ENCODE assay signal across 16 cellular contexts in the genomic region with DNA sequence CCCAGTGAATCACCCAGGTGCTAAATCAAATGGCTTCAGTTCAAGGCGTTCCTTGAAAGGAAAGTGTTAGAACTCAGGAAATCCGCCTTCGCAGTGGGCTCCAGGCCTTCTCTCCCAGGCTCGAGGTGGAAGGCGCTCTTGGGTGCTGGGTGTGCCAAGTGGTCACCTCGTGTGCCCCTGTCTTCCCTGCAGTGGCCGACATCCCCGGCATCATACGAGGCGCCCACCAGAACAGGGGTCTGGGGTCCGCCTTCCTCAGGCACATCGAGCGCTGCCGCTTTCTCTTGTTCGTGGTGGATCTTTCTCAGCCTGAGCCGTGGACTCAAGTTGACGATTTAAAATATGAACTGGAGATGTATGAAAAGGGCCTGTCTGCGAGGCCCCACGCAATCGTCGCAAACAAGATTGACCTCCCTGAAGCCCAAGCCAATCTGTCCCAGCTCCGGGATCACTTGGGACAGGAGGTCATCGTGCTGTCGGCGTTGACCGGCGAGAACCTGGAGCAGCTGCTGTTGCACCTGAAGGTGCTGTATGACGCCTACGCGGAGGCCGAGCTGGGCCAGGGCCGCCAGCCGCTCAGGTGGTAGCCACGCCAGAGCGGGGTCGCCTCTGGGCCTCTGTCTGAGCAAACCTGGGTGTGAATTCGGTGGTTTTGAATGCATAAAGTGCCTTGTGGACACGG. TPM values are rescaled to one million over a fixed set of nuclear protein-coding genes. Genes with fewer than 3 reads are reported as not detected.
DNase-seq lines count a peak whose midpoint lies in the region; ATAC-seq and TF ChIP-seq lines count a peak whose summit lies in the region.
"Had no signal": no experiment of that assay in that cellular context is flagged by ENCODE, and none has a peak within 500 bp of the region (broad histone marks: within the 10 kb centered on the region; RNA-seq: fewer than 3 reads in every experiment).

No MANE protein-coding gene starts in this region.

- H3K27me3 ChIP-seq in DOHH2 (ENCODE audit: control insufficient read depth, low read length), result no peaks in the 10 kb centered on the region
- H3K27me3 ChIP-seq in SJCRH30, result no peaks in the 10 kb centered on the region
- H3K27me3 ChIP-seq in lower lobe of right lung (ENCODE audit: low read depth), result no peaks in the 10 kb centered on the region
- no peaks in the 10 kb centered on the region for H3K27me3 ChIP-seq in aorta (ENCODE audit: control insufficient read depth in 1 of 2, insufficient read depth in 2 of 2, low read length in 1 of 2)
- H3K27me3 ChIP-seq in testis, result no peaks in the 10 kb centered on the region

- peak overlapping the region; percentile 72 for H3K4me2 ChIP-seq in DOHH2 (ENCODE audit: low read length)
- H3K4me2 ChIP-seq: PC-9, SK-N-SH had no signal

- H3K4me1 ChIP-seq in DOHH2 (ENCODE audit: control insufficient read depth, low read length) (peaks cover 43% of the 10 kb centered on the region), SJCRH30 (peaks cover 45% of the 10 kb centered on the region), lower lobe of right lung (no peaks in the 10 kb centered on the region), aorta (ENCODE audit: control insufficient read depth in 1 of 2, insufficient read depth in 2 of 2, low read length in 2 of 2) (no peaks in the 10 kb centered on the region), testis (no peaks in the 10 kb centered on the region)

- 95% methylated on average over 38 of the region's 38 CpGs for WGBS in aorta, 2 donors
- WGBS in testis, 2 donors, result 91 to 93% methylated on average over 31 to 38 of the region's 38 CpGs

- no peak for TF ChIP-seq POLR2A in testis (IDR thresholded peaks at IDR 0.05)

- H4K20me1 ChIP-seq in DOHH2 (ENCODE audit: control insufficient read depth, insufficient read depth, low read depth, low read length), result no peaks in the 10 kb centered on the region; the same call in 1 of the 2 replicates

- peak overlapping the region; percentile 66 for H3K4me3 ChIP-seq in DOHH2 (ENCODE audit: low read length)
- H3K4me3 ChIP-seq in SJCRH30, result no peak overlapping the region
- H3K4me3 ChIP-seq in lower lobe of right lung, result no peak overlapping the region
- H3K4me3 ChIP-seq in aorta (ENCODE audit: low read length in 2 of 2), result no peak overlapping the region
- H3K4me3 ChIP-seq in testis, result no peak overlapping the region
- H3K4me3 ChIP-seq: GM23248, PC-9 had no signal

- H3K79me2 ChIP-seq in DOHH2 (ENCODE audit: control insufficient read depth, low read length), result peaks cover 6% of the 10 kb centered on the region

- 0 out of 2 replicates have a peak, but pooled peaks cover 13% of the 10 kb centered on the region for H3F3A ChIP-seq in DOHH2 (ENCODE audit: control insufficient read depth, insufficient read depth)

- no peaks in the 10 kb centered on the region for H3K9me3 ChIP-seq in DOHH2 (ENCODE audit: control insufficient read depth, insufficient read depth, low read length)
- no peaks in the 10 kb centered on the region for H3K9me3 ChIP-seq in SJCRH30 (replicated peaks)
- no peaks in the 10 kb centered on the region for H3K9me3 ChIP-seq in lower lobe of right lung
- H3K9me3 ChIP-seq in aorta (ENCODE audit: control insufficient read depth, low read length), result no peaks in the 10 kb centered on the region
- no peaks in the 10 kb centered on the region for H3K9me3 ChIP-seq in testis
- H3K9me3 ChIP-seq: SK-N-SH had no signal

- H3K9me2 ChIP-seq in DOHH2 (replicated peaks; ENCODE audit: control insufficient read depth, low read length), result no peaks in the 10 kb centered on the region
- H3K9me2 ChIP-seq: SK-N-SH had no signal

- DNase-seq in SJCRH30 (no peak), lower lobe of right lung (peak; percentile 44), aorta (peak; percentile 38 to 62), testis (no peak)
- no peak for DNase-seq in stimulated activated CD8-positive, alpha-beta memory T cell treated with anti-CD3 and anti-CD28 coated beads, Interleukin-4, amount 100 ng/mL, for 48 hours
- DNase-seq in activated T-cell treated with anti-CD3 and anti-CD28 coated beads, Interleukin-2, amount 50 U/mL, for 48 hours, result no peak
- DNase-seq: DND-41, GDM1, GM23248, HCEC 1CT, NCI-H2029 treated with DMSO at 0.1 percent for 48 hours, NCI-H446 treated with DMSO at 0.1 percent for 48 hours, NCI-H748 treated with DMSO at 0.1 percent for 48 hours, PC-9, SK-N-SH had no signal

- intact Hi-C loops in lower lobe of right lung (cut with DNase I) (no loop called here), aorta (cut with DNase I) (no loop called here), testis (cut with DNase I; ENCODE audit: low total_unique reads) (no loop called here)

- H3K27ac ChIP-seq in DOHH2 (ENCODE audit: low read depth, low read length) (peak overlapping the region; percentile 83), SJCRH30 (peak overlapping the region; percentile 97), lower lobe of right lung (no peak overlapping the region), aorta (ENCODE audit: low read depth in 1 of 2, low read length in 2 of 2) (no peak overlapping the region), testis (no peak overlapping the region)
- H3K27ac ChIP-seq: GM23248, PC-9 had no signal

- H3K36me3 ChIP-seq in DOHH2 (ENCODE audit: control insufficient read depth, low read length) (peaks cover 53% of the 10 kb centered on the region), SJCRH30 (peaks cover 43% of the 10 kb centered on the region), lower lobe of right lung (peaks cover 82% of the 10 kb centered on the region), aorta (ENCODE audit: control insufficient read depth in 1 of 2, insufficient read depth in 2 of 2, low read length in 1 of 2) (peaks cover 0 to 8% of the 10 kb centered on the region in 2 donors), testis (ENCODE audit: low read depth, missing control alignments) (no peaks in the 10 kb centered on the region)

- ATAC-seq in lower lobe of right lung, result no peak
- no peak for ATAC-seq in aorta (ENCODE audit: low FRiP score)

- no peak for TF ChIP-seq CTCF in DOHH2 (IDR thresholded peaks at IDR 0.05; ENCODE audit: low read depth, low read length, poor library complexity, severe bottlenecking)
- no peak for TF ChIP-seq CTCF in lower lobe of right lung (IDR thresholded peaks at IDR 0.05)
- no peak for TF ChIP-seq CTCF in testis (IDR thresholded peaks at IDR 0.05)

RNA-seq across cellular contexts. Expression of gene MTG2, which starts 17.8 kb away (rescaled TPM):
- total RNA-seq in SJCRH30 (2014; rRNA removed; shearing (Covaris generic)), result 63.8 and 66.2 TPM in 2 replicates
- total RNA-seq in lower lobe of right lung, result 27.1 TPM
- 10 to 100 TPM; 24.6 to 33.3 TPM for total RNA-seq in aorta
- 10 to 100 TPM in 1 of 2 donors, 1 to 10 TPM in 1; 5.3 to 55.3 TPM for polyA plus RNA-seq in aorta
- 10 to 100 TPM; 61.9 to 76.8 TPM for total RNA-seq in testis
- 53.3 TPM for polyA plus RNA-seq in testis (ENCODE audit: insufficient read depth, low read depth, low replicate concordance)

RNA-seq across cellular contexts. Expression of gene HRH3, which starts 19.4 kb away (rescaled TPM):
- total RNA-seq in SJCRH30 (2014; rRNA removed; shearing (Covaris generic)), result 0.15 TPM in 1 of 2 replicates, not detected in the other
- total RNA-seq in lower lobe of right lung (not detected), aorta (not detected), testis (1 to 10 TPM; 1.1 to 2.5 TPM)
- polyA plus RNA-seq in aorta (not detected), testis (ENCODE audit: insufficient read depth, low read depth, low replicate concordance) (0.67 TPM)
- total RNA-seq: GM23248, PC-9 had no signal
- polyA plus RNA-seq: GM23248 had no signal

RNA-seq across cellular contexts. Expression of gene OSBPL2, which starts 37.7 kb away (rescaled TPM):
- 36.7 and 40.2 TPM in 2 replicates for total RNA-seq in SJCRH30 (2014; rRNA removed; shearing (Covaris generic))
- total RNA-seq in lower lobe of right lung, result 56.0 TPM
- total RNA-seq in aorta, result 10 to 100 TPM; 58.0 to 71.3 TPM
- polyA plus RNA-seq in aorta, result 10 to 100 TPM; 16.2 to 27.8 TPM
- total RNA-seq in testis, result 10 to 100 TPM; 49.8 to 57.2 TPM
- 48.5 TPM for polyA plus RNA-seq in testis (ENCODE audit: insufficient read depth, low read depth, low replicate concordance)

RNA-seq across cellular contexts. Expression of gene SS18L1, which starts 57.1 kb away (rescaled TPM):
- 57.4 and 68.9 TPM in 2 replicates for total RNA-seq in SJCRH30 (2014; rRNA removed; shearing (Covaris generic))
- total RNA-seq in lower lobe of right lung, result 17.8 TPM
- total RNA-seq in aorta, result 10 to 100 TPM; 12.1 to 19.1 TPM
- polyA plus RNA-seq in aorta, result 10 to 100 TPM in 1 of 2 donors, 1 to 10 TPM in 1; 4.9 to 10.1 TPM
- total RNA-seq in testis, result 10 to 100 TPM; 54.6 to 69.5 TPM
- 16.2 TPM for polyA plus RNA-seq in testis (ENCODE audit: insufficient read depth, low read depth, low replicate concordance)

RNA-seq across cellular contexts. Expression of gene PSMA7, which starts 57.4 kb away (rescaled TPM):
- 755 and 774 TPM in 2 replicates for total RNA-seq in SJCRH30 (2014; rRNA removed; shearing (Covaris generic))
- total RNA-seq in lower lobe of right lung (223 TPM), aorta (100 to 1,000 TPM; 136 to 176 TPM), testis (100 to 1,000 TPM; 146 to 203 TPM)
- polyA plus RNA-seq in aorta (100 to 1,000 TPM; 235 to 259 TPM), testis (ENCODE audit: insufficient read depth, low read depth, low replicate concordance) (124 TPM)

Comparison
In these comparisons a context has a peak if more than half of its experiments do, and no peak if none do; other contexts are left out.
1. H3K27ac ChIP-seq: peak in DOHH2 (single experiment) and SJCRH30 (single experiment); none in lower lobe of right lung (single experiment), aorta (0 of 2) and testis (0 of 2).
2. DNase-seq: peak in lower lobe of right lung (single experiment) and aorta (2 of 2); none in SJCRH30 (0 of 2), stimulated activated CD8-positive, alpha-beta memory T cell treated with anti-CD3 and anti-CD28 coated beads, Interleukin-4, amount 100 ng/mL, for 48 hours (single experiment), testis (single experiment) and activated T-cell treated with anti-CD3 and anti-CD28 coated beads, Interleukin-2, amount 50 U/mL, for 48 hours (0 of 2).